9 cellular contexts compared by ENCODE assay signal in genomic region chr9:127960410-127961165, GRCh38. TPM values are rescaled to one million over a fixed set of nuclear protein-coding genes. Genes with fewer than 3 reads are reported as not detected.
DNase-seq lines count a peak whose midpoint lies in the region; ATAC-seq and TF ChIP-seq lines count a peak whose summit lies in the region.
"Had no signal": no experiment of that assay in that cellular context is flagged by ENCODE, and none has a peak within 500 bp of the region (broad histone marks: within the 10 kb centered on the region; RNA-seq: fewer than 3 reads in every experiment).

No MANE protein-coding gene starts in this region.

- TF ChIP-seq POLR2A in heart left ventricle (IDR thresholded peaks at IDR 0.05) (no peak), uterus (IDR thresholded peaks at IDR 0.05) (no peak)

- TF ChIP-seq CTCF in heart left ventricle (IDR thresholded peaks at IDR 0.05) (no peak), mucosa of descending colon (IDR thresholded peaks at IDR 0.05) (no peak), uterus (IDR thresholded peaks at IDR 0.05) (no peak)

- 27 to 53% (median 44%) methylated on average over 4 to 11 of the region's 11 CpGs for WGBS in heart left ventricle, 4 donors

- H3K27me3 ChIP-seq in heart left ventricle (no peaks in the 10 kb centered on the region), uterus (no peaks in the 10 kb centered on the region)

- in situ Hi-C loops in ACHN (cut with HindIII; ENCODE audit: low pct_ligation_motif_present, low pct_unique_long_range_greater_than_20kb, low sequenced_read_pairs) = no loop called here

- intact Hi-C loops in heart left ventricle (cut with DNase I) = no loop called here
- intact Hi-C loops in left ventricle myocardium superior (cut with micrococcal nuclease) = no loop called here
- intact Hi-C loops in mucosa of descending colon (cut with DNase I, micrococcal nuclease) = no loop called here
- intact Hi-C loops in uterus (cut with DNase I; ENCODE audit: low total_unique reads) = no loop called here

- H3K4me3 ChIP-seq in heart left ventricle (no peak overlapping the region), mucosa of descending colon (no peak overlapping the region), uterus (no peak overlapping the region)

- H3K9me3 ChIP-seq in heart left ventricle = peaks cover 0 to 4% (median 0%) of the 10 kb centered on the region in 12 donors
- H3K9me3 ChIP-seq in mucosa of descending colon = no peaks in the 10 kb centered on the region
- H3K9me3 ChIP-seq in uterus = no peaks in the 10 kb centered on the region

- H3K27ac ChIP-seq in heart left ventricle (peak overlapping the region in 11 of 12 donors; percentile 6 to 95 (median 52)), angular gyrus (ENCODE audit: low read depth, low read length) (peak overlapping the region; percentile 76), uterus (peak overlapping the region; percentile 90 to 91)

- H3K4me1 ChIP-seq in heart left ventricle (peaks cover 5 to 69% (median 41%) of the 10 kb centered on the region in 12 donors), mucosa of descending colon (ENCODE audit: low read depth) (peaks cover 51% of the 10 kb centered on the region), uterus (peaks cover 34 to 47% of the 10 kb centered on the region in 2 donors)

- no peaks in the 10 kb centered on the region for H3K36me3 ChIP-seq in heart left ventricle
- H3K36me3 ChIP-seq in mucosa of descending colon (ENCODE audit: low read depth) = no peaks in the 10 kb centered on the region
- H3K36me3 ChIP-seq in uterus = no peaks in the 10 kb centered on the region

- ATAC-seq in heart left ventricle (no peak), left ventricle myocardium superior (no peak), mucosa of descending colon (peak; percentile 27)

- DNase-seq in heart left ventricle = peak in 1 of 5 donors; percentile 21
- no peak for DNase-seq in left ventricle myocardium superior
- DNase-seq in mucosa of descending colon = peak in 1 of 3 donors; percentile 45
- no peak for DNase-seq in uterus
- no peak for DNase-seq in ACHN
- DNase-seq in amygdala (lab: John Stamatoyannopoulos, UW) = no peak
- DNase-seq in CD1c-positive myeloid dendritic cell (ENCODE audit: extremely low spot score) = no peak
- DNase-seq: kidney glomerular epithelial cell had no signal

RNA-seq across cellular contexts. Expression of gene EEIG1, which starts 20.2 kb away (rescaled TPM):
- total RNA-seq in heart left ventricle (10 to 100 TPM in 7 of 9 donors, 1 to 10 TPM in 2; 5.4 to 45.2 (median 24.1) TPM), left ventricle myocardium superior (21.6 TPM), mucosa of descending colon (100 to 1,000 TPM; 127 to 168 (median 144) TPM), uterus (100 to 1,000 TPM in 1 of 4 donors, 10 to 100 TPM in 2, 1 to 10 TPM in 1; 5.0 to 140 (median 19.3) TPM)
- polyA plus RNA-seq in heart left ventricle = 10 to 100 TPM in 1 of 2 donors, 1 to 10 TPM in 1; 9.2 to 10.4 TPM

RNA-seq across cellular contexts. Expression of gene DPM2, which starts 22.9 kb away (rescaled TPM):
- 10 to 100 TPM in 7 of 9 donors, 1 to 10 TPM in 2; 7.2 to 19.5 (median 11.7) TPM for total RNA-seq in heart left ventricle
- 10 to 100 TPM; 15.3 to 31.7 TPM for polyA plus RNA-seq in heart left ventricle
- 11.1 TPM for total RNA-seq in left ventricle myocardium superior
- total RNA-seq in mucosa of descending colon = 10 to 100 TPM; 23.0 to 30.4 (median 29.4) TPM
- total RNA-seq in uterus = 10 to 100 TPM in 3 of 4 donors, 1 to 10 TPM in 1; 6.7 to 33.1 (median 15.9) TPM

RNA-seq across cellular contexts. Expression of gene PIP5KL1, which starts 30.0 kb away (rescaled TPM):
- under 1 TPM in 7 of 9 donors, not detected in 2; 0.33 to 0.77 (median 0.51) TPM for total RNA-seq in heart left ventricle
- polyA plus RNA-seq in heart left ventricle = under 1 TPM; 0.12 to 0.15 TPM
- total RNA-seq in left ventricle myocardium superior = not detected
- 1 to 10 TPM in 2 of 3 donors, under 1 TPM in 1; 0.58 to 1.9 (median 1.1) TPM for total RNA-seq in mucosa of descending colon
- 10 to 100 TPM in 1 of 4 donors, 1 to 10 TPM in 2, not detected in 1; 2.9 to 11.3 (median 3.2) TPM for total RNA-seq in uterus

RNA-seq across cellular contexts. Expression of gene ST6GALNAC4, which starts 43.7 kb away (rescaled TPM):
- total RNA-seq in heart left ventricle (10 to 100 TPM; 28.3 to 66.1 (median 42.6) TPM), left ventricle myocardium superior (28.5 TPM), mucosa of descending colon (10 to 100 TPM; 31.0 to 39.2 (median 37.2) TPM), uterus (10 to 100 TPM in 3 of 4 donors, under 1 TPM in 1; 0.59 to 41.7 (median 20.7) TPM)
- polyA plus RNA-seq in heart left ventricle = 10 to 100 TPM; 17.0 to 72.0 TPM
